Comparison of ENCODE assay signal across 21 cellular contexts in the genomic region with DNA sequence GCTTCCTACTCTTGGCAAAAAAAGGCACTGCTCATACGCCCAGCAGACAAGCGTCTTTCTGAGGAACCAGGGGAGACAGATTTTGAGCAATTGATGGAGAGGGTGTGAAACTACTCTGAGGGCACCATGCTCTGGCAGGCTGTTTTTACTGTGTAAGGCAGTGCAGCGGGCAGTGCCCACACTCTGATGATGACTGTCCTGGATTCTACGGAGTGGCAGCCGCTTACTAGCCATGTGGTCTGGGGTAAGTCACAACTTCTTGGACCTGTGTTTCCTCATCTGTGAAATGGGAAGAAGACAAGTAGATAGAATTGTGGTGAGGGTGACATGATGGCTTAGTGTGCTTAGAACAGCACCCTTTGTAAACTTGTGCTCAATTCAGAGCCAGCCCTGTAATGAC. TPM values are rescaled to one million over a fixed set of nuclear protein-coding genes. Genes with fewer than 3 reads are reported as not detected.
"Had no signal": no experiment of that assay in that cellular context is flagged by ENCODE, and none has a peak within 500 bp of the region (broad histone marks: within the 10 kb centered on the region; RNA-seq: fewer than 3 reads in every experiment).

No MANE protein-coding gene starts in this region.

- FAIRE-seq: keratinocyte had no signal

- H3K4me3 ChIP-seq: psoas muscle had no signal

- H3K27ac ChIP-seq: epithelial cell of prostate, psoas muscle, WERI-Rb-1 had no signal

- H3K27me3 Mint-ChIP-seq: activated naive CD8-positive, alpha-beta T cell treated with anti-CD3 and anti-CD28 coated beads for 36 hours had no signal

- H3K36me3 Mint-ChIP-seq: activated naive CD8-positive, alpha-beta T cell treated with anti-CD3 and anti-CD28 coated beads for 36 hours had no signal

- H3K9me3 Mint-ChIP-seq: activated naive CD8-positive, alpha-beta T cell treated with anti-CD3 and anti-CD28 coated beads for 36 hours; activated T-helper 1 cell treated with anti-CD3 and anti-CD28 coated beads, Interleukin-12 subunit alpha, Interleukin-12 subunit beta, Interleukin-2, Interleukin-4 antibody, amounts not matched to agents 30 ng/mL and 10 ng/mL and 1 ng/mL, durations not matched to agents 14 hours and 24 hours and 36 hours; neural crest cell; stimulated activated naive CD8-positive, alpha-beta T cell treated with anti-CD3 and anti-CD28 coated beads, Interleukin-15, Interleukin-2, amounts not matched to agents 100 ng/mL and 50 ng/mL, for 24 hours had no signal

- H3K27ac Mint-ChIP-seq: activated naive CD8-positive, alpha-beta T cell treated with anti-CD3 and anti-CD28 coated beads for 36 hours; activated T-helper 1 cell treated with anti-CD3 and anti-CD28 coated beads, Interleukin-12 subunit alpha, Interleukin-12 subunit beta, Interleukin-2, Interleukin-4 antibody, amounts not matched to agents 30 ng/mL and 10 ng/mL and 1 ng/mL, durations not matched to agents 14 hours and 24 hours and 36 hours; stimulated activated naive CD8-positive, alpha-beta T cell treated with anti-CD3 and anti-CD28 coated beads, Interleukin-15, Interleukin-2, amounts not matched to agents 100 ng/mL and 50 ng/mL, for 24 hours had no signal

- H3K4me3 Mint-ChIP-seq: activated naive CD8-positive, alpha-beta T cell treated with anti-CD3 and anti-CD28 coated beads for 36 hours; activated T-helper 1 cell treated with anti-CD3 and anti-CD28 coated beads, Interleukin-12 subunit alpha, Interleukin-12 subunit beta, Interleukin-2, Interleukin-4 antibody, amounts not matched to agents 30 ng/mL and 10 ng/mL and 1 ng/mL, durations not matched to agents 14 hours and 24 hours and 36 hours; neural crest cell; stimulated activated naive CD8-positive, alpha-beta T cell treated with anti-CD3 and anti-CD28 coated beads, Interleukin-15, Interleukin-2, amounts not matched to agents 100 ng/mL and 50 ng/mL, for 24 hours had no signal

- DNase-seq: activated CD4-positive, alpha-beta T cell treated with anti-CD3 and anti-CD28 coated beads, Interleukin-2, amount 50 U/mL, for 48 hours; activated naive CD4-positive, alpha-beta T cell; activated naive CD8-positive, alpha-beta T cell treated with anti-CD3 and anti-CD28 coated beads for 36 hours; amniotic stem cell; dermis blood vessel endothelial cell; effector memory CD4-positive, alpha-beta T cell; foreskin melanocyte; psoas muscle; right cardiac atrium; SW 1271; T-helper 2 cell; WERI-Rb-1 had no signal

- H3K9me3 ChIP-seq: psoas muscle had no signal

- H3K4me1 ChIP-seq: psoas muscle had no signal

RNA-seq across cellular contexts. Expression of a gene that starts 38.8 kb away (rescaled TPM):
- total RNA-seq: activated naive CD8-positive, alpha-beta T cell treated with anti-CD3 and anti-CD28 coated beads for 36 hours; activated T-helper 1 cell treated with anti-CD3 and anti-CD28 coated beads, Interleukin-12 subunit alpha, Interleukin-12 subunit beta, Interleukin-2, Interleukin-4 antibody, amounts not matched to agents 30 ng/mL and 10 ng/mL and 1 ng/mL, durations not matched to agents 14 hours and 24 hours and 36 hours; cardiac septum; dermis blood vessel endothelial cell; myocyte; osteocyte; right cardiac atrium; skeletal muscle tissue had no signal

RNA-seq across cellular contexts. Expression of a gene that starts 44.3 kb away (rescaled TPM):
- total RNA-seq: activated naive CD8-positive, alpha-beta T cell treated with anti-CD3 and anti-CD28 coated beads for 36 hours; activated T-helper 1 cell treated with anti-CD3 and anti-CD28 coated beads, Interleukin-12 subunit alpha, Interleukin-12 subunit beta, Interleukin-2, Interleukin-4 antibody, amounts not matched to agents 30 ng/mL and 10 ng/mL and 1 ng/mL, durations not matched to agents 14 hours and 24 hours and 36 hours had no signal
